Comparison of ENCODE assay signal across 13 cellular contexts in the genomic region with DNA sequence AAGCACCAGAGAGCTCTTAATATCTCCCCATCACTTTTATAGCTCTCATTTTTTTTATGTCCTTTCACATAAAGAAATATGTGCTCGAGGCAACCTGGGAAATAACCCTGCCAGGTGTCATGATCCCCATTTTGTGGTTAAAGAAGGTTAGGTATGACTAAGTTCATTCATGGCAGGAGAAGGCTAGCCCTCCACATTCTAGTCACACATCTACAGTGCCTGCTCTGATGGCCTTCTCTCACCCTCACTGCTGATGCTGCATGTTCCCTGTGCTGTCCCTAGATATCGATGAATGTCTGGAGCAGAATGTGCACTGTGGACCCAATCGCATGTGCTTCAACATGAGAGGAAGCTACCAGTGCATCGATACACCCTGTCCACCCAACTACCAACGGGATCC.
DNase-seq lines count a peak whose midpoint lies in the region; ATAC-seq and TF ChIP-seq lines count a peak whose summit lies in the region.
"Had no signal": no experiment of that assay in that cellular context is flagged by ENCODE, and none has a peak within 500 bp of the region (broad histone marks: within the 10 kb centered on the region; RNA-seq: fewer than 3 reads in every experiment).

No MANE protein-coding gene starts in this region.

- H4K20me1 ChIP-seq in mammary epithelial cell (ENCODE audit: insufficient read depth, low read length) (no peaks in the 10 kb centered on the region), hepatocyte (ENCODE audit: insufficient read depth, poor library complexity, severe bottlenecking) (no peaks in the 10 kb centered on the region)

- 18% methylated on average over 5 of the region's 5 CpGs for whole genome bisulfite sequencing in mammary epithelial cell (ENCODE audit: low coverage, missing lambda C conversion rate)
- WGBS in hepatocyte (ENCODE audit: low lambda C conversion rate, missing lambda C conversion rate) = 90% methylated on average over 5 of the region's 5 CpGs

- no TSS peak for BruUV-seq in mammary epithelial cell (replicated peaks; lab: Mats Ljungman, UMichigan)

- in situ Hi-C loops in mammary epithelial cell (cut with MboI; ENCODE audit: low sequenced_read_pairs in 2 of 2) = no loop called here

- ATAC-seq in GM18499 (IDR thresholded peaks at IDR 0.05; ENCODE audit: insufficient read depth, unreplicated experiment) (peak; percentile 39), GM21529 (IDR thresholded peaks at IDR 0.05; ENCODE audit: unreplicated experiment) (peak; percentile 49), HG03432 (IDR thresholded peaks at IDR 0.05; ENCODE audit: unreplicated experiment) (peak; percentile 58)

- no peaks in the 10 kb centered on the region for H3K9me3 ChIP-seq in mammary epithelial cell (replicated peaks; ENCODE audit: insufficient read depth, low read length)
- H3K9me3 ChIP-seq in hepatocyte (ENCODE audit: low read depth) = no peaks in the 10 kb centered on the region

- peak overlapping the region; percentile 90 for H3K27ac ChIP-seq in mammary epithelial cell (ENCODE audit: insufficient read depth, low read depth, low read length)
- H3K27ac ChIP-seq in hepatocyte = no peak overlapping the region
- H3K27ac ChIP-seq in substantia nigra (ENCODE audit: low read depth, low read length, poor library complexity, severe bottlenecking) = no peak overlapping the region
- H3K27ac ChIP-seq: cardiac muscle cell, WERI-Rb-1 had no signal

- DNase-seq in mammary epithelial cell (peak; percentile 92), hepatocyte (ENCODE audit: low spot score) (no peak), substantia nigra (lab: John Stamatoyannopoulos, UW) (no peak), NCI-H1417 treated with DMSO at 0.1 percent for 48 hours (lab: John Stamatoyannopoulos, UW) (no peak)
- no peak for DNase-seq in stimulated activated naive CD4-positive, alpha-beta T cell treated with Interleukin-2 at 50 U/mL for 16 hours (lab: John Stamatoyannopoulos, UW)
- DNase-seq: CD8-positive, alpha-beta memory T cell; immature natural killer cell; NCI-H1436 treated with DMSO at 0.1 percent for 48 hours; WERI-Rb-1 had no signal

- H3K36me3 ChIP-seq in mammary epithelial cell (ENCODE audit: insufficient read depth, low read length) (no peaks in the 10 kb centered on the region), hepatocyte (replicated peaks; ENCODE audit: insufficient read depth, low read depth) (no peaks in the 10 kb centered on the region)
- H3K36me3 ChIP-seq: WERI-Rb-1 had no signal

- H3K79me2 ChIP-seq in mammary epithelial cell (ENCODE audit: insufficient read depth, low read length) (no peaks in the 10 kb centered on the region), hepatocyte (no peaks in the 10 kb centered on the region)

- dilution Hi-C loops in mammary epithelial cell (cut with HindIII; ENCODE audit: low sequenced_read_pairs) = no loop called here

- peak overlapping the region; percentile 76 for H3K4me2 ChIP-seq in mammary epithelial cell (ENCODE audit: insufficient read depth, low read depth, low read length)
- H3K4me2 ChIP-seq in hepatocyte = no peak overlapping the region

- intact Hi-C loops in mammary epithelial cell (cut with micrococcal nuclease) = no loop called here

- H3K9me2 ChIP-seq in hepatocyte (replicated peaks; ENCODE audit: insufficient read depth) = no peaks in the 10 kb centered on the region

- no peaks in the 10 kb centered on the region for H3K27me3 ChIP-seq in mammary epithelial cell (ENCODE audit: insufficient read depth, low read length)
- no peaks in the 10 kb centered on the region for H3K27me3 ChIP-seq in hepatocyte
- H3K27me3 ChIP-seq: cardiac muscle cell had no signal

- TF ChIP-seq CTCF in mammary epithelial cell (conservative IDR thresholded peaks at IDR 0.05 in 1 of 2, IDR thresholded peaks at IDR 0.05 in 1 of 2; ENCODE audit: extremely low read depth in 1 of 2, insufficient read depth in 1 of 2, low read depth in 1 of 2, low read length in 2 of 2) (no peak), hepatocyte (IDR thresholded peaks at IDR 0.05; ENCODE audit: poor library complexity) (no peak)

- H3K9ac ChIP-seq in mammary epithelial cell (ENCODE audit: insufficient read depth, low read length) = peak overlapping the region; percentile 30

- H3K4me1 ChIP-seq in mammary epithelial cell (ENCODE audit: insufficient read depth, low read length) = peaks cover 55% of the 10 kb centered on the region
- no peaks in the 10 kb centered on the region for H3K4me1 ChIP-seq in hepatocyte (ENCODE audit: insufficient read depth)

- CTCF ChIA-PET in mammary epithelial cell (lab: Charles Lee; ENCODE audit: low non-redundant PET) = no interaction called here

- H2AFZ ChIP-seq in mammary epithelial cell (ENCODE audit: low read depth, low read length) (peak overlapping the region; percentile 45), hepatocyte (no peak overlapping the region)

- H3K4me3 ChIP-seq in mammary epithelial cell (replicated peaks in 1 of 3; ENCODE audit: insufficient read depth in 1 of 3, low read depth in 2 of 3, low read length in 3 of 3) (peak overlapping the region in 1 of 3 experiments; percentile 24), hepatocyte (no peak overlapping the region)
- H3K4me3 ChIP-seq: cardiac muscle cell had no signal
